In genomic region chr18:69580107-69580506, GRCh38 we compare ENCODE assay signal across 8 cellular contexts.
A peak's percentile ranks its signal among the peaks of the same experiment; 100 is the strongest.
DNase-seq lines count a peak whose midpoint lies in the region; ATAC-seq, FAIRE-seq and TF ChIP-seq lines count a peak whose summit lies in the region.

No MANE protein-coding gene starts in this region.

- H3K4me3 ChIP-seq in Loucy (ENCODE audit: low read length, poor library complexity, severe bottlenecking) (peak overlapping the region; percentile 36), fibroblast of pulmonary artery (replicated peaks; ENCODE audit: low read depth, low read length) (no peak overlapping the region), lower leg skin (ENCODE audit: low read depth, poor library complexity, severe bottlenecking) (no peak overlapping the region)

- TF ChIP-seq POLR2A in lower leg skin (IDR thresholded peaks at IDR 0.05): no peak

- no peaks in the 10 kb centered on the region for H3K36me3 ChIP-seq in Loucy (ENCODE audit: insufficient read depth, low read length)

- no peaks in the 10 kb centered on the region for H3K27me3 ChIP-seq in Loucy (ENCODE audit: insufficient read depth, low read length, poor library complexity, severe bottlenecking)

- H3K9ac ChIP-seq in Loucy (ENCODE audit: low read depth, low read length, poor library complexity, severe bottlenecking): no peak overlapping the region

- FAIRE-seq in frontal cortex (lab: Jason Lieb, UNC): no peak

- H4K20me1 ChIP-seq in Loucy (ENCODE audit: insufficient read depth, low read length, poor library complexity, severe bottlenecking): no peaks in the 10 kb centered on the region

- H3K9me2 ChIP-seq in Loucy (replicated peaks; ENCODE audit: low read depth, low read length): no peaks in the 10 kb centered on the region

- TF ChIP-seq CTCF in Loucy (conservative IDR thresholded peaks at IDR 0.05; ENCODE audit: low read length) (no peak), fibroblast of pulmonary artery (IDR thresholded peaks at IDR 0.05; ENCODE audit: low read length, missing control alignments) (no peak), lower leg skin (IDR thresholded peaks at IDR 0.05) (no peak)

- H3F3A ChIP-seq in Loucy (ENCODE audit: low read depth): no peaks in the 10 kb centered on the region

- POLR2A ChIA-PET in HEK293T (lab: Yijun Ruan, JAX): no interaction called here

- no peaks in the 10 kb centered on the region for H3K4me1 ChIP-seq in Loucy (ENCODE audit: insufficient read depth, low read length, poor library complexity, severe bottlenecking)

- intact Hi-C loops in lower leg skin (cut with DNase I; ENCODE audit: low total_unique reads): no loop called here

- WGBS in lower leg skin, 2 donors: 46 to 52% methylated on average over 3 of the region's 3 CpGs

- no peaks in the 10 kb centered on the region for H3K79me2 ChIP-seq in Loucy (ENCODE audit: insufficient read depth, low read length)

- ATAC-seq in GM18498 (IDR thresholded peaks at IDR 0.05; ENCODE audit: unreplicated experiment) (peak; percentile 88), GM21515 (IDR thresholded peaks at IDR 0.05; ENCODE audit: unreplicated experiment) (peak; percentile 68)

- DNase-seq in fibroblast of pulmonary artery (ENCODE audit: low read depth) (peak; percentile 39), HEK293T (ENCODE audit: extremely low spot score) (no peak), frontal cortex (ENCODE audit: low spot score in 2 of 2) (no peak), lower leg skin (ENCODE audit: low spot score in 2 of 2) (no peak)
- no peak for DNase-seq in activated effector memory CD4-positive, alpha-beta T cell treated with anti-CD3 and anti-CD28 coated beads, Interleukin-2, amount 50 U/mL, for 16 hours

- CTCF ChIA-PET in HEK293T (lab: Yijun Ruan, JAX): no interaction called here

- H3K9me3 ChIP-seq in Loucy (ENCODE audit: insufficient read depth, low read depth, low read length): no peaks in the 10 kb centered on the region

- H2AFZ ChIP-seq in Loucy (ENCODE audit: low read length): peak overlapping the region; percentile 73

- peak overlapping the region; percentile 40 for H3K4me2 ChIP-seq in Loucy (ENCODE audit: low read depth, low read length, poor library complexity, severe bottlenecking)

TF ChIP-seq in HEK293T, 16 proteins besides CTCF, POLR2A, EP300 and RAD21:
- TF ChIP-seq ARNT (IDR thresholded peaks at IDR 0.05): no peak
- TF ChIP-seq NFRKB (IDR thresholded peaks at IDR 0.05): no peak
- no peak for TF ChIP-seq HDGF (IDR thresholded peaks at IDR 0.05; ENCODE audit: borderline replicate concordance)
- no peak for TF ChIP-seq BHLHE40 (IDR thresholded peaks at IDR 0.05; ENCODE audit: borderline replicate concordance)
- TF ChIP-seq FOXK2 (IDR thresholded peaks at IDR 0.05): no peak
- TF ChIP-seq LEF1 (IDR thresholded peaks at IDR 0.05; ENCODE audit: borderline replicate concordance): no peak
- TF ChIP-seq SP1 (IDR thresholded peaks at IDR 0.05): no peak
- TF ChIP-seq ELF4 (IDR thresholded peaks at IDR 0.05): no peak
- TF ChIP-seq PKNOX1 (IDR thresholded peaks at IDR 0.05): no peak
- no peak for TF ChIP-seq ZNF384 (IDR thresholded peaks at IDR 0.05)
- no peak for TF ChIP-seq FOXM1 (IDR thresholded peaks at IDR 0.05; ENCODE audit: borderline replicate concordance)
- no peak for TF ChIP-seq FOXA1 (IDR thresholded peaks at IDR 0.05)
- no peak for TF ChIP-seq SUZ12 (IDR thresholded peaks at IDR 0.05)
- TF ChIP-seq TARDBP (IDR thresholded peaks at IDR 0.05): no peak
- no peak for TF ChIP-seq CTBP1 (IDR thresholded peaks at IDR 0.05; ENCODE audit: borderline replicate concordance)
- no peak for TF ChIP-seq L3MBTL2 (conservative IDR thresholded peaks at IDR 0.05)
